In genomic region chrX:9745417-9746115, GRCh38 we compare ENCODE assay signal across 10 cellular contexts. TPM values are rescaled to one million over a fixed set of nuclear protein-coding genes. Genes with fewer than 3 reads are reported as not detected.
DNase-seq lines count a peak whose midpoint lies in the region; ATAC-seq, FAIRE-seq and TF ChIP-seq lines count a peak whose summit lies in the region.
"Had no signal": no experiment of that assay in that cellular context is flagged by ENCODE, and none has a peak within 500 bp of the region (broad histone marks: within the 10 kb centered on the region; RNA-seq: fewer than 3 reads in every experiment).

No MANE protein-coding gene starts in this region.

- H3K79me2 ChIP-seq in trophoblast cell (ENCODE audit: control insufficient read depth, insufficient read depth, low read length, poor library complexity), result peaks cover 2% of the 10 kb centered on the region

- no peak overlapping the region for H3K4ac ChIP-seq in trophoblast cell (ENCODE audit: low read depth, low read length)

- H3K4me1 ChIP-seq in foreskin keratinocyte (peaks cover 22% of the 10 kb centered on the region), trophoblast cell (ENCODE audit: control insufficient read depth in 1 of 2, insufficient read depth in 2 of 2, low read length in 2 of 2) (peaks cover 6 to 14% of the 10 kb centered on the region in 2 experiments)

- peak; percentile 40 for DNase-seq in activated CD8-positive, alpha-beta memory T cell treated with anti-CD3 and anti-CD28 coated beads, Interleukin-2, amount 10 ng/mL, durations not matched to agents 7 days and 5 days
- no peak for DNase-seq in activated CD8-positive, alpha-beta memory T cell treated with anti-CD3 and anti-CD28 coated beads for 24 hours
- no peak for DNase-seq in T-helper 2 cell treated with Interferon-gamma antibody and Interleukin-4, amounts not matched to agents 5 μg/mL and 100 μg/mL, for 36 hours (ENCODE audit: low spot score)
- DNase-seq in foreskin keratinocyte (peak; percentile 49 to 64), trophoblast cell (peak; percentile 70 to 72), D721Med (ENCODE audit: insufficient read length, low spot score) (no peak), cerebellum (ENCODE audit: low spot score) (no peak), mucosa of gallbladder (ENCODE audit: low spot score) (no peak)
- DNase-seq: activated CD8-positive, alpha-beta memory T cell treated with anti-CD3 and anti-CD28 coated beads, Interleukin-2, amount 50 U/mL, for 4 hours had no signal

- no peak overlapping the region for H2AK5ac ChIP-seq in trophoblast cell (ENCODE audit: low read length)

- no peak overlapping the region for H3K4me3 ChIP-seq in trophoblast cell (ENCODE audit: low read depth, low read length)

- no peak for TF ChIP-seq CTCF in foreskin keratinocyte (conservative IDR thresholded peaks at IDR 0.05)
- TF ChIP-seq CTCF in D721Med (IDR thresholded peaks at IDR 0.05; ENCODE audit: insufficient read depth, missing control alignments), result no peak

- peak overlapping the region; percentile 67 for H3K18ac ChIP-seq in trophoblast cell (ENCODE audit: low read length)

- H2BK120ac ChIP-seq in trophoblast cell (ENCODE audit: insufficient read depth, low read length, poor library complexity), result peak overlapping the region; percentile 20

- FAIRE-seq in D721Med (lab: Jason Lieb, UNC), result no peak

- H2BK12ac ChIP-seq in trophoblast cell (ENCODE audit: low read length), result peak overlapping the region; percentile 63

- peak overlapping the region; percentile 12 for H2BK5ac ChIP-seq in trophoblast cell (ENCODE audit: low read depth, low read length, poor library complexity)

- H3K36me3 Mint-ChIP-seq in activated CD8-positive, alpha-beta memory T cell treated with anti-CD3 and anti-CD28 coated beads, Interleukin-2, amount 10 ng/mL, durations not matched to agents 7 days and 5 days, result peaks cover 6% of the 10 kb centered on the region
- H3K36me3 Mint-ChIP-seq in T-helper 2 cell treated with Interferon-gamma antibody and Interleukin-4, amounts not matched to agents 5 μg/mL and 100 μg/mL, for 36 hours (ENCODE audit: low read depth), result peaks cover 6% of the 10 kb centered on the region

- no peak overlapping the region for H3K23ac ChIP-seq in trophoblast cell (ENCODE audit: low read length)

- H3K9me3 Mint-ChIP-seq in activated CD8-positive, alpha-beta memory T cell treated with anti-CD3 and anti-CD28 coated beads, Interleukin-2, amount 10 ng/mL, durations not matched to agents 7 days and 5 days (ENCODE audit: low read depth), result peaks cover 4% of the 10 kb centered on the region
- peaks cover 6% of the 10 kb centered on the region for H3K9me3 Mint-ChIP-seq in T-helper 2 cell treated with Interferon-gamma antibody and Interleukin-4, amounts not matched to agents 5 μg/mL and 100 μg/mL, for 36 hours

- no peaks in the 10 kb centered on the region for H3K27me3 Mint-ChIP-seq in activated CD8-positive, alpha-beta memory T cell treated with anti-CD3 and anti-CD28 coated beads, Interleukin-2, amount 10 ng/mL, durations not matched to agents 7 days and 5 days
- H3K27me3 Mint-ChIP-seq in T-helper 2 cell treated with Interferon-gamma antibody and Interleukin-4, amounts not matched to agents 5 μg/mL and 100 μg/mL, for 36 hours (ENCODE audit: low read depth), result no peaks in the 10 kb centered on the region

- peak overlapping the region; percentile 75 for H3K14ac ChIP-seq in trophoblast cell (ENCODE audit: low read length)

- no peak overlapping the region for H3K4me3 Mint-ChIP-seq in activated CD8-positive, alpha-beta memory T cell treated with anti-CD3 and anti-CD28 coated beads, Interleukin-2, amount 10 ng/mL, durations not matched to agents 7 days and 5 days
- peak overlapping the region; percentile 54 for H3K4me3 Mint-ChIP-seq in T-helper 2 cell treated with Interferon-gamma antibody and Interleukin-4, amounts not matched to agents 5 μg/mL and 100 μg/mL, for 36 hours

- no peak for ATAC-seq in activated CD8-positive, alpha-beta memory T cell treated with anti-CD3 and anti-CD28 coated beads, Interleukin-2, amount 10 ng/mL, durations not matched to agents 7 days and 5 days
- ATAC-seq in foreskin keratinocyte, result peak; percentile 72
- ATAC-seq: Panc1 had no signal

- peak overlapping the region; percentile 23 for H2AFZ ChIP-seq in trophoblast cell (ENCODE audit: insufficient read depth, low read length, poor library complexity)

- H4K91ac ChIP-seq in trophoblast cell (ENCODE audit: low read depth, low read length), result peak overlapping the region; percentile 94

- no peaks in the 10 kb centered on the region for H3K9me3 ChIP-seq in trophoblast cell (ENCODE audit: insufficient read depth, low read depth, low read length)

- peaks cover 20% of the 10 kb centered on the region for H3K4me1 Mint-ChIP-seq in activated CD8-positive, alpha-beta memory T cell treated with anti-CD3 and anti-CD28 coated beads, Interleukin-2, amount 10 ng/mL, durations not matched to agents 7 days and 5 days
- peaks cover 13% of the 10 kb centered on the region for H3K4me1 Mint-ChIP-seq in T-helper 2 cell treated with Interferon-gamma antibody and Interleukin-4, amounts not matched to agents 5 μg/mL and 100 μg/mL, for 36 hours (ENCODE audit: low read depth)

- H3K9ac ChIP-seq in trophoblast cell (ENCODE audit: low read length), result no peak overlapping the region

- H4K12ac ChIP-seq in trophoblast cell (ENCODE audit: low read depth, low read length), result peak overlapping the region; percentile 55

- H4K8ac ChIP-seq in trophoblast cell (ENCODE audit: low read depth, low read length), result peak overlapping the region; percentile 71

- H3K27me3 ChIP-seq in foreskin keratinocyte, result no peaks in the 10 kb centered on the region
- H3K27me3 ChIP-seq in trophoblast cell (ENCODE audit: insufficient read depth, low read length), result no peaks in the 10 kb centered on the region

- H3K79me1 ChIP-seq in trophoblast cell (ENCODE audit: low read length), result peaks cover 13% of the 10 kb centered on the region

- no peaks in the 10 kb centered on the region for H3K36me3 ChIP-seq in trophoblast cell (ENCODE audit: control insufficient read depth in 1 of 2, insufficient read depth in 2 of 2, low read length in 2 of 2)

- H3K4me2 ChIP-seq in trophoblast cell (ENCODE audit: low read length), result peak overlapping the region; percentile 39

- no CpG with 5 or more reads among the region's 11 CpGs for WGBS in trophoblast cell (ENCODE audit: extremely low coverage, insufficient coverage, insufficient read length)

- peak overlapping the region; percentile 75 for H3K27ac Mint-ChIP-seq in activated CD8-positive, alpha-beta memory T cell treated with anti-CD3 and anti-CD28 coated beads, Interleukin-2, amount 10 ng/mL, durations not matched to agents 7 days and 5 days
- H3K27ac Mint-ChIP-seq in T-helper 2 cell treated with Interferon-gamma antibody and Interleukin-4, amounts not matched to agents 5 μg/mL and 100 μg/mL, for 36 hours, result peak overlapping the region; percentile 75

- CTCF ChIA-PET in activated CD8-positive, alpha-beta memory T cell treated with anti-CD3 and anti-CD28 coated beads, Interleukin-2, amount 10 ng/mL, durations not matched to agents 7 days and 5 days (lab: Charles Lee), result no interaction called here

- peak overlapping the region; percentile 15 for H3K27ac ChIP-seq in foreskin keratinocyte
- H3K27ac ChIP-seq in trophoblast cell (ENCODE audit: low read depth, low read length), result peak overlapping the region; percentile 92

RNA-seq across cellular contexts. Expression of gene GPR143, which starts 20.1 kb away (rescaled TPM):
- not detected for total RNA-seq in activated CD8-positive, alpha-beta memory T cell treated with anti-CD3 and anti-CD28 coated beads, Interleukin-2, amount 10 ng/mL, durations not matched to agents 7 days and 5 days
- total RNA-seq in foreskin keratinocyte (1.2 and 1.3 TPM in 2 replicates), cerebellum (2.2 TPM), mucosa of gallbladder (1.8 TPM)
- 0.93 and 1.3 TPM in 2 replicates for polyA plus RNA-seq in foreskin keratinocyte
- 4.8 TPM in 2 replicates for polyA plus RNA-seq in trophoblast cell (2013)

RNA-seq across cellular contexts. Expression of gene SHROOM2, which starts 40.7 kb away (rescaled TPM):
- not detected for total RNA-seq in activated CD8-positive, alpha-beta memory T cell treated with anti-CD3 and anti-CD28 coated beads, Interleukin-2, amount 10 ng/mL, durations not matched to agents 7 days and 5 days
- total RNA-seq in foreskin keratinocyte (6.4 and 7.3 TPM in 2 replicates), cerebellum (22.5 TPM), mucosa of gallbladder (13.1 TPM)
- polyA plus RNA-seq in foreskin keratinocyte, result 2.5 and 3.2 TPM in 2 replicates
- polyA plus RNA-seq in trophoblast cell (2013), result 14.5 and 14.6 TPM in 2 replicates

Comparison
In these comparisons a context has a peak if more than half of its experiments do, and no peak if none do; other contexts are left out.
1. DNase-seq: peak in activated CD8-positive, alpha-beta memory T cell treated with anti-CD3 and anti-CD28 coated beads, Interleukin-2, amount 10 ng/mL, durations not matched to agents 7 days and 5 days (single experiment), foreskin keratinocyte (2 of 2) and trophoblast cell (2 of 2); none in activated CD8-positive, alpha-beta memory T cell treated with anti-CD3 and anti-CD28 coated beads for 24 hours (single experiment), T-helper 2 cell treated with Interferon-gamma antibody and Interleukin-4, amounts not matched to agents 5 μg/mL and 100 μg/mL, for 36 hours (single experiment), D721Med (single experiment), cerebellum (single experiment) and mucosa of gallbladder (single experiment).